ENCODE assay signal across 12 cellular contexts in the genomic region with DNA sequence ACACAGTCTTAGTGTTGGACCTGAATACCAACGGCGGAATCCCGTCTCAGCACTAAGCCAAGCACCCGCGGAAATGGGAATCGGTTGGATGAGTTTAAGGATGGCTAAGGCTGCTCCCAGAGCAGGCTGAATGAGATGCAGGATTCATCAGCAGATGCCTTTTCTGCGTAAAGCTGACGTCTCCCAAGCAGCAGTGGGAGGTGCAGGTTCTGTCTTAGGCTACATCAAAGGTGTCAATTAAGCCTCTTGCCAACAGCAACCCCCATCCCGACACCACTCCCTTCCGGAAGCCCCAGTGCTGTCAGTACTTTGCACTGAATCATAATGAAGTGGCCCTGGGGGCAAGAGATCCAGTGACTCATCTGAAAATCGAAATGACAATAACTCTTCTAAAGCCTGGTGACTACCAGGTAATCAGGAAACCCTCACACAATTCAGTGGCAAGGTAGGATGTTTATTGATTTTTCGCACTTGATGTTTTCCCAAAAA.
DNase-seq lines count a peak whose midpoint lies in the region; ATAC-seq and TF ChIP-seq lines count a peak whose summit lies in the region.
"Had no signal": no experiment of that assay in that cellular context is flagged by ENCODE, and none has a peak within 500 bp of the region (broad histone marks: within the 10 kb centered on the region; RNA-seq: fewer than 3 reads in every experiment).

No MANE protein-coding gene starts in this region.

- intact Hi-C loops in right lobe of liver (cut with DNase I), result no loop called here

- TF ChIP-seq CTCF in fibroblast of mammary gland (conservative IDR thresholded peaks at IDR 0.05; ENCODE audit: control insufficient read depth, insufficient read depth, low read depth, low read length) (no peak), right lobe of liver (IDR thresholded peaks at IDR 0.05) (no peak)

- H3K9me3 ChIP-seq in right lobe of liver, result no peaks in the 10 kb centered on the region

- no peak overlapping the region for H3K27ac ChIP-seq in right lobe of liver

- DNase-seq in NCI-H2081 (lab: John Stamatoyannopoulos, UW) (peak; percentile 11 to 35), NCI-H2081 treated with DMSO at 0.1 percent for 48 hours (lab: John Stamatoyannopoulos, UW) (no peak), NCI-H69 (lab: John Stamatoyannopoulos, UW) (peak; percentile 94), fibroblast of mammary gland (ENCODE audit: low read depth) (peak; percentile 41), retina (peak; percentile 24), right lobe of liver (no peak), T-helper 2 cell (no peak)
- DNase-seq: activated CD8-positive, alpha-beta memory T cell treated with anti-CD3 and anti-CD28 coated beads, Interleukin-2, amount 50 U/mL, for 4 hours; IMR-90 had no signal

- WGBS in right lobe of liver (ENCODE audit: insufficient coverage, low coverage, low lambda C conversion rate, missing lambda C conversion rate), result 6% methylated on average over 12 of the region's 12 CpGs

- no peak overlapping the region for H3K4me3 ChIP-seq in fibroblast of mammary gland (ENCODE audit: control insufficient read depth, low read depth, low read length)
- no peak overlapping the region for H3K4me3 ChIP-seq in right lobe of liver
- H3K4me3 ChIP-seq: lung had no signal

- H3K4me1 ChIP-seq in right lobe of liver, result no peaks in the 10 kb centered on the region

- no peak for ATAC-seq in right lobe of liver
- ATAC-seq in GM21737 (IDR thresholded peaks at IDR 0.05; ENCODE audit: unreplicated experiment), result no peak
- ATAC-seq: Panc1 had no signal

- no peaks in the 10 kb centered on the region for H3K36me3 ChIP-seq in right lobe of liver

- no peaks in the 10 kb centered on the region for H3K27me3 ChIP-seq in right lobe of liver

- no peak for TF ChIP-seq POLR2A in right lobe of liver (IDR thresholded peaks at IDR 0.05)

Comparison
In these comparisons a context has a peak if more than half of its experiments do, and no peak if none do; other contexts are left out.
1. DNase-seq: peak in NCI-H2081 (2 of 2), NCI-H69 (single experiment), fibroblast of mammary gland (single experiment) and retina (single experiment); none in NCI-H2081 treated with DMSO at 0.1 percent for 48 hours (single experiment), right lobe of liver (0 of 3) and T-helper 2 cell (0 of 5).